ENCODE assay signal across 8 cellular contexts in genomic region chr6:85464260-85464644, GRCh38. TPM values are rescaled to one million over a fixed set of nuclear protein-coding genes. Genes with fewer than 3 reads are reported as not detected.
DNase-seq lines count a peak whose midpoint lies in the region; ATAC-seq and TF ChIP-seq lines count a peak whose summit lies in the region.

No MANE protein-coding gene starts in this region.

- intact Hi-C loops in Panc1 (cut with micrococcal nuclease; ENCODE audit: unreplicated experiment), result loop anchor here (10.0 kb wide), 1 partner anchor 59 kb away; no protein-coding TSS in a partner anchor
- intact Hi-C loops in breast epithelium (cut with DNase I; ENCODE audit: low total_unique reads), result no loop called here

- H3K4me3 ChIP-seq in Panc1 (ENCODE audit: low read depth in 2 of 2, low read length in 2 of 2) (peak overlapping the region in 1 of 2 experiments; percentile 35; a peak in 2 of 4 replicates), breast epithelium (no peak overlapping the region), retinal pigment epithelial cell (ENCODE audit: low read length) (peak overlapping the region; percentile 9)

- H3K4me1 ChIP-seq in Panc1 (ENCODE audit: control insufficient read depth, insufficient read depth, low read length) (peaks cover 81% of the 10 kb centered on the region), breast epithelium (peaks cover 0 to 16% of the 10 kb centered on the region in 2 donors)

- no peak for TF ChIP-seq CTCF in Panc1 (IDR thresholded peaks at IDR 0.05)
- TF ChIP-seq CTCF in breast epithelium (IDR thresholded peaks at IDR 0.05), result no peak
- TF ChIP-seq CTCF in retinal pigment epithelial cell (conservative IDR thresholded peaks at IDR 0.05; ENCODE audit: low read depth, low read length), result no peak

- H3K36me3 ChIP-seq in Panc1 (ENCODE audit: control insufficient read depth, insufficient read depth, low read length), result no peaks in the 10 kb centered on the region
- H3K36me3 ChIP-seq in breast epithelium, result no peaks in the 10 kb centered on the region

- in situ Hi-C loops in Panc1 (cut with HindIII; ENCODE audit: low pct_unique_long_range_greater_than_20kb, low sequenced_read_pairs), result no loop called here

- no TSS peak for BruUV-seq in Panc1 (replicated peaks; lab: Mats Ljungman, UMichigan)

- H3K27ac ChIP-seq in Panc1 (ENCODE audit: low read length) (peak overlapping the region; percentile 90), breast epithelium (peak overlapping the region; percentile 38 to 51)

- no peaks in the 10 kb centered on the region for H3K9me3 ChIP-seq in Panc1 (ENCODE audit: control insufficient read depth, insufficient read depth, low read depth, low read length)
- no peaks in the 10 kb centered on the region for H3K9me3 ChIP-seq in breast epithelium

- DNase-seq in Daoy (ENCODE audit: low read depth), result peak; percentile 98
- peak; percentile 96 for DNase-seq in Panc1 (ENCODE audit: low read depth, low spot score)
- DNase-seq in breast epithelium (ENCODE audit: low spot score in 2 of 2), result no peak
- DNase-seq in retinal pigment epithelial cell (ENCODE audit: low read depth), result peak; percentile 81
- DNase-seq in NCI-H1105 treated with DMSO at 0.1 percent for 48 hours (lab: John Stamatoyannopoulos, UW), result no peak

- peak; percentile 81 for ATAC-seq in Panc1
- ATAC-seq in GM19395 (IDR thresholded peaks at IDR 0.05; ENCODE audit: unreplicated experiment), result no peak
- no peak for ATAC-seq in GM19467 (IDR thresholded peaks at IDR 0.05; ENCODE audit: unreplicated experiment)
- ATAC-seq in GM21717 (IDR thresholded peaks at IDR 0.05; ENCODE audit: unreplicated experiment), result no peak

- H3K27me3 ChIP-seq in Panc1 (ENCODE audit: control insufficient read depth, insufficient read depth, low read length), result no peaks in the 10 kb centered on the region
- no peaks in the 10 kb centered on the region for H3K27me3 ChIP-seq in breast epithelium

- CTCF ChIA-PET in Panc1 (lab: Charles Lee), result interaction anchor here (1.7 kb wide), 1 partner anchor 18 kb away, joined by 10 read pairs; no protein-coding TSS in a partner anchor

- no peak for TF ChIP-seq POLR2A in breast epithelium (IDR thresholded peaks at IDR 0.05)

- POLR2A ChIA-PET in Panc1 (lab: Charles Lee), result interaction anchor here (1.2 to 2.2 kb wide), 3 partner anchors 9 to 15 kb away, joined by 3 to 9 read pairs (median 5); no protein-coding TSS in a partner anchor

RNA-seq across cellular contexts. Expression of gene NT5E, which starts 14.4 kb away (rescaled TPM):
- 129 and 139 TPM in 2 replicates for total RNA-seq in Daoy (2014; rRNA removed; shearing (Covaris generic))
- total RNA-seq in Panc1 (2021; ENCODE audit: unreplicated experiment) (58.4 TPM), breast epithelium (10 to 100 TPM; 10.1 to 26.5 (median 11.4) TPM)
- polyA plus RNA-seq in Panc1 (2012; ENCODE audit: insufficient read length), result 52.4 TPM

Comparison
In these comparisons a context has a peak if more than half of its experiments do, and no peak if none do; other contexts are left out.
1. DNase-seq: peak in Daoy (single experiment), Panc1 (single experiment) and retinal pigment epithelial cell (single experiment); none in breast epithelium (0 of 2) and NCI-H1105 treated with DMSO at 0.1 percent for 48 hours (single experiment).